Comparison of ENCODE assay signal across 8 cellular contexts in genomic region chr22:38181453-38182200, GRCh38. TPM values are rescaled to one million over a fixed set of nuclear protein-coding genes. Genes with fewer than 3 reads are reported as not detected.
DNase-seq lines count a peak whose midpoint lies in the region; ATAC-seq, FAIRE-seq and TF ChIP-seq lines count a peak whose summit lies in the region.

Gene PLA2G6 (minus strand): TSS chr22:38181830. CDS start chr22:38169426, 12,404 bp downstream.

- H3F3A ChIP-seq in OCI-LY1 (ENCODE audit: insufficient read depth, low read length), result no peaks in the 10 kb centered on the region

- peak; percentile 100 for DNase-seq in Caki2 (ENCODE audit: low read depth)
- DNase-seq in activated CD8-positive, alpha-beta memory T cell treated with anti-CD3 and anti-CD28 coated beads, Interleukin-2, amount 50 U/mL, for 4 hours, result peak; percentile 96
- peak; percentile 96 to 98 for DNase-seq in mesothelial cell of epicardium (ENCODE audit: low spot score in 2 of 2, unreplicated experiment in 2 of 2)
- DNase-seq in stimulated activated CD8-positive, alpha-beta memory T cell treated with anti-CD3 and anti-CD28 coated beads, Interleukin-15, amount 100 ng/mL, for 48 hours (ENCODE audit: low read depth in 2 of 2), result peak; percentile 99

- H3K36me3 Mint-ChIP-seq in mesothelial cell of epicardium, result no peaks in the 10 kb centered on the region

- ATAC-seq in GM21447 (IDR thresholded peaks at IDR 0.05; ENCODE audit: unreplicated experiment), result peak; percentile 68

- H3K9me3 ChIP-seq in HUES64 (ENCODE audit: insufficient read depth, low read depth, low read length) (no peaks in the 10 kb centered on the region), OCI-LY1 (ENCODE audit: low read length) (no peaks in the 10 kb centered on the region)

- H3K4me3 ChIP-seq in HUES64 (ENCODE audit: low read length), result peak within 1 kb of the TSS; percentile 75
- H3K4me3 ChIP-seq in OCI-LY1 (ENCODE audit: low read depth, low read length, poor library complexity, severe bottlenecking), result peak within 1 kb of the TSS; percentile 73

- peak within 1 kb of the TSS; percentile 89 for H3K27ac ChIP-seq in HUES64 (ENCODE audit: low read depth, low read length)
- H3K27ac ChIP-seq in OCI-LY1 (ENCODE audit: low read depth, low read length, poor library complexity, severe bottlenecking), result peak within 1 kb of the TSS; percentile 91

- H3K36me3 ChIP-seq in HUES64 (ENCODE audit: insufficient read depth, low read length) (no peaks in the 10 kb centered on the region), OCI-LY1 (ENCODE audit: insufficient read depth, low read length) (no peaks in the 10 kb centered on the region)

- TF ChIP-seq CTCF in OCI-LY1 (IDR thresholded peaks at IDR 0.05; ENCODE audit: low read length) (no peak), mesothelial cell of epicardium (IDR thresholded peaks at IDR 0.05; ENCODE audit: unreplicated experiment) (no peak)

- peak within 1 kb of the TSS; percentile 99 for H3K27ac Mint-ChIP-seq in mesothelial cell of epicardium

- no peaks in the 10 kb centered on the region for H4K20me1 ChIP-seq in OCI-LY1 (ENCODE audit: insufficient read depth, low read length)

- no peaks in the 10 kb centered on the region for H3K27me3 Mint-ChIP-seq in mesothelial cell of epicardium (ENCODE audit: low read depth)

- FAIRE-seq in endometrium (lab: Jason Lieb, UNC), result peak; percentile 96

- peaks cover 36% of the 10 kb centered on the region for H3K4me1 Mint-ChIP-seq in mesothelial cell of epicardium

- H3K79me2 ChIP-seq in OCI-LY1 (ENCODE audit: insufficient read depth, low read length), result no peaks in the 10 kb centered on the region

- H2AFZ ChIP-seq in OCI-LY1 (ENCODE audit: low read length), result no peak within 1 kb of the TSS

- peak within 1 kb of the TSS; percentile 95 for H3K4me3 Mint-ChIP-seq in mesothelial cell of epicardium

- H3K4me2 ChIP-seq in OCI-LY1 (ENCODE audit: low read length), result peak within 1 kb of the TSS; percentile 87

- peak within 1 kb of the TSS; percentile 95 for H3K9ac ChIP-seq in HUES64 (ENCODE audit: low read depth, low read length)
- peak within 1 kb of the TSS; percentile 88 for H3K9ac ChIP-seq in OCI-LY1 (ENCODE audit: low read length)

- no peaks in the 10 kb centered on the region for H3K9me2 ChIP-seq in OCI-LY1 (ENCODE audit: low read depth, low read length)

- no peaks in the 10 kb centered on the region for H3K9me3 Mint-ChIP-seq in mesothelial cell of epicardium

- H3K4me1 ChIP-seq in HUES64 (ENCODE audit: insufficient read depth, low read length) (peaks cover 19% of the 10 kb centered on the region), OCI-LY1 (ENCODE audit: insufficient read depth, low read length, severe bottlenecking) (peaks cover 29% of the 10 kb centered on the region)

- no peaks in the 10 kb centered on the region for H3K27me3 ChIP-seq in HUES64 (ENCODE audit: insufficient read depth, low read length)
- no peaks in the 10 kb centered on the region for H3K27me3 ChIP-seq in OCI-LY1 (ENCODE audit: insufficient read depth, low read length)

- WGBS in HUES64, result 3% methylated on average over 48 of the region's 48 CpGs

- in situ Hi-C loops in Caki2 (cut with HindIII; ENCODE audit: low pct_unique_long_range_greater_than_20kb, low sequenced_read_pairs), result no loop called here

RNA-seq across cellular contexts. Expression of gene PLA2G6, which starts in this region (rescaled TPM):
- total RNA-seq in Caki2 (2014; rRNA removed; shearing (Covaris generic); ENCODE audit: low replicate concordance), result 12.6 and 13.4 TPM in 2 replicates
- 6.4 TPM for polyA plus RNA-seq in HUES64 (2013, experiment 1 of 2)
- polyA plus RNA-seq in HUES64 (2013, experiment 2 of 2), result 12.7 TPM
- total RNA-seq in mesothelial cell of epicardium, result 88.2 to 91.9 TPM (median 88.6 TPM) in 3 replicates

Comparison
In these comparisons a context has a peak if more than half of its experiments do, and no peak if none do; other contexts are left out.
1. Peak in every context shown above with its lines: DNase-seq, ATAC-seq, H3K4me3 ChIP-seq and H3K27ac ChIP-seq.